Comparison of ENCODE assay signal across 8 cellular contexts in genomic region chr1:93681549-93682412, GRCh38. TPM values are rescaled to one million over a fixed set of nuclear protein-coding genes. Genes with fewer than 3 reads are reported as not detected.
DNase-seq lines count a peak whose midpoint lies in the region; ATAC-seq and TF ChIP-seq lines count a peak whose summit lies in the region.

BCAR3 (minus strand) TSS chr1:93681837; CDS start chr1:93674930, 6,907 bp downstream.

- H3K4me1 ChIP-seq in mesendoderm (ENCODE audit: control insufficient read depth, low read depth, low read length) (peaks cover 17% of the 10 kb centered on the region), tibial artery (peaks cover 0 to 15% (median 10%) of the 10 kb centered on the region in 4 donors)

- peak within 1 kb of the TSS; percentile 61 for H3K4me2 ChIP-seq in mesendoderm (ENCODE audit: low read length)

- no peak within 1 kb of the TSS for H3K27ac Mint-ChIP-seq in T-helper 1 cell treated with Interleukin-12 subunit alpha and Interleukin-12 subunit beta and Interleukin-4 antibody, amounts not matched to agents 30 μg/mL and 1 μg/mL, for 36 hours
- peak within 1 kb of the TSS; percentile 90 for H3K27ac Mint-ChIP-seq in endothelial cell (ENCODE audit: unreplicated experiment)

- peak within 1 kb of the TSS; percentile 85 for H2BK120ac ChIP-seq in mesendoderm (ENCODE audit: low read depth, low read length)

- H3K36me3 ChIP-seq in mesendoderm (ENCODE audit: control insufficient read depth, insufficient read depth, low read length) = peaks cover 2% of the 10 kb centered on the region
- H3K36me3 ChIP-seq in tibial artery = no peaks in the 10 kb centered on the region

- TF ChIP-seq CTCF in LNCAP (IDR thresholded peaks at IDR 0.05) = peak; percentile 43
- no peak for TF ChIP-seq CTCF in endothelial cell (IDR thresholded peaks at IDR 0.05; ENCODE audit: unreplicated experiment)
- peak; percentile 13 to 23 for TF ChIP-seq CTCF in tibial artery (IDR thresholded peaks at IDR 0.05)

- intact Hi-C loops in tibial artery (cut with DNase I; ENCODE audit: low total_unique reads) = no loop called here

- no CpG with 5 or more reads among the region's 75 CpGs for WGBS in mesendoderm (ENCODE audit: extremely low coverage, insufficient coverage, low lambda C conversion rate)

- H3K4me3 Mint-ChIP-seq in T-helper 1 cell treated with Interleukin-12 subunit alpha and Interleukin-12 subunit beta and Interleukin-4 antibody, amounts not matched to agents 30 μg/mL and 1 μg/mL, for 36 hours = peak within 1 kb of the TSS; percentile 81
- H3K4me3 Mint-ChIP-seq in endothelial cell (ENCODE audit: unreplicated experiment) = peak within 1 kb of the TSS; percentile 99

- peaks cover 82% of the 10 kb centered on the region for H3K27me3 Mint-ChIP-seq in T-helper 1 cell treated with Interleukin-12 subunit alpha and Interleukin-12 subunit beta and Interleukin-4 antibody, amounts not matched to agents 30 μg/mL and 1 μg/mL, for 36 hours (ENCODE audit: low read depth)
- H3K27me3 Mint-ChIP-seq in endothelial cell (ENCODE audit: unreplicated experiment) = peaks cover 10% of the 10 kb centered on the region

- H4K8ac ChIP-seq in mesendoderm (ENCODE audit: low read depth, low read length) = no peak within 1 kb of the TSS

- no peaks in the 10 kb centered on the region for H3K27me3 ChIP-seq in mesendoderm (ENCODE audit: insufficient read depth, low read length, poor library complexity)
- no peaks in the 10 kb centered on the region for H3K27me3 ChIP-seq in tibial artery

- no peak within 1 kb of the TSS for H4K5ac ChIP-seq in mesendoderm (ENCODE audit: low read length)

- H3K4me3 ChIP-seq in mesendoderm (ENCODE audit: low read length) = peak within 1 kb of the TSS; percentile 87
- H3K4me3 ChIP-seq in tibial artery = peak within 1 kb of the TSS; percentile 75 to 77

- H3K56ac ChIP-seq in mesendoderm (ENCODE audit: low read length) = peak within 1 kb of the TSS; percentile 84

- peak; percentile 72 for DNase-seq in activated CD8-positive, alpha-beta memory T cell treated with anti-CD3 and anti-CD28 coated beads, Interleukin-2, amount 50 U/mL, for 48 hours
- no peak for DNase-seq in activated CD8-positive, alpha-beta memory T cell treated with anti-CD3 and anti-CD28 coated beads, Interleukin-2, amount 50 U/mL, for 4 hours
- DNase-seq in endothelial cell (ENCODE audit: low spot score) (peak; percentile 71), mesendoderm (peak; percentile 91), tibial artery (peak; percentile 72 to 83)

- peak; percentile 72 for ATAC-seq in GM21825 (IDR thresholded peaks at IDR 0.05; ENCODE audit: unreplicated experiment)

- H2AK5ac ChIP-seq in mesendoderm (ENCODE audit: low read length) = no peak within 1 kb of the TSS

- no peaks in the 10 kb centered on the region for H3K36me3 Mint-ChIP-seq in T-helper 1 cell treated with Interleukin-12 subunit alpha and Interleukin-12 subunit beta and Interleukin-4 antibody, amounts not matched to agents 30 μg/mL and 1 μg/mL, for 36 hours (ENCODE audit: low read depth)
- H3K36me3 Mint-ChIP-seq in endothelial cell (ENCODE audit: low read depth, unreplicated experiment) = peaks cover 8% of the 10 kb centered on the region

- H3K9me3 ChIP-seq in tibial artery = no peaks in the 10 kb centered on the region

- H3K18ac ChIP-seq in mesendoderm (ENCODE audit: low read length) = peak within 1 kb of the TSS; percentile 100

- H3K79me1 ChIP-seq in mesendoderm (ENCODE audit: low read length) = peaks cover 9% of the 10 kb centered on the region

- H3K23ac ChIP-seq in mesendoderm (ENCODE audit: low read length) = no peak within 1 kb of the TSS

- H3K4me1 Mint-ChIP-seq in T-helper 1 cell treated with Interleukin-12 subunit alpha and Interleukin-12 subunit beta and Interleukin-4 antibody, amounts not matched to agents 30 μg/mL and 1 μg/mL, for 36 hours (ENCODE audit: low read depth) = peaks cover 8% of the 10 kb centered on the region
- peaks cover 40% of the 10 kb centered on the region for H3K4me1 Mint-ChIP-seq in endothelial cell (ENCODE audit: unreplicated experiment)

- H3K9me3 Mint-ChIP-seq in T-helper 1 cell treated with Interleukin-12 subunit alpha and Interleukin-12 subunit beta and Interleukin-4 antibody, amounts not matched to agents 30 μg/mL and 1 μg/mL, for 36 hours = no peaks in the 10 kb centered on the region
- no peaks in the 10 kb centered on the region for H3K9me3 Mint-ChIP-seq in endothelial cell (ENCODE audit: unreplicated experiment)

- peak within 1 kb of the TSS; percentile 77 for H3K9ac ChIP-seq in mesendoderm (ENCODE audit: low read length)

- peak within 1 kb of the TSS; percentile 66 for H2BK5ac ChIP-seq in mesendoderm (ENCODE audit: low read length)

- H3K4ac ChIP-seq in mesendoderm (ENCODE audit: low read depth, low read length) = peak within 1 kb of the TSS; percentile 100

- peaks cover 42% of the 10 kb centered on the region for H3K79me2 ChIP-seq in mesendoderm (ENCODE audit: control insufficient read depth, insufficient read depth, low read length)

- H3K27ac ChIP-seq in mesendoderm (ENCODE audit: low read depth, low read length) (peak within 1 kb of the TSS; percentile 96), tibial artery (peak within 1 kb of the TSS; percentile 87 to 88)

- H2BK15ac ChIP-seq in mesendoderm (replicated peaks; ENCODE audit: low read depth) = peak within 1 kb of the TSS; percentile 19

RNA-seq across cellular contexts. Expression of gene BCAR3, which starts in this region (rescaled TPM):
- 19.9 TPM for total RNA-seq in endothelial cell (ENCODE audit: unreplicated experiment)
- 23.5 TPM for polyA plus RNA-seq in mesendoderm (2013, experiment 1 of 2)
- polyA plus RNA-seq in mesendoderm (2013, experiment 2 of 2) = 23.0 TPM
